ENCODE assay signal across 8 cellular contexts in genomic region chr2:233443511-233444183, GRCh38.
DNase-seq lines count a peak whose midpoint lies in the region; ATAC-seq and TF ChIP-seq lines count a peak whose summit lies in the region.

No MANE protein-coding gene starts in this region.

- intact Hi-C loops in activated T-helper 1 cell treated with anti-CD3 and anti-CD28 coated beads, Interleukin-12 subunit alpha, Interleukin-12 subunit beta, Interleukin-2, Interleukin-4 antibody, amounts not matched to agents 30 ng/mL and 10 ng/mL and 1 ng/mL, durations not matched to agents 14 hours and 24 hours and 36 hours (cut with micrococcal nuclease) = loop anchor here (1.0 to 5.0 kb wide), 6 partner anchors 39 to 836 kb away; partner anchors contain the start of genes ATG16L1 and DGKD
- intact Hi-C loops in stomach (cut with DNase I; ENCODE audit: low total_unique reads) = loop anchor here (10.0 kb wide), 1 partner anchor 89 kb away; the partner anchor contains the start of gene DGKD

- peak; percentile 73 for TF ChIP-seq RAD21 in neural cell (conservative IDR thresholded peaks at IDR 0.05)

- H4K20me1 ChIP-seq in neural cell (ENCODE audit: insufficient read depth) = no peaks in the 10 kb centered on the region

- peaks cover 21% of the 10 kb centered on the region for H3K4me1 Mint-ChIP-seq in activated T-helper 1 cell treated with anti-CD3 and anti-CD28 coated beads, Interleukin-12 subunit alpha, Interleukin-12 subunit beta, Interleukin-2, Interleukin-4 antibody, amounts not matched to agents 30 ng/mL and 10 ng/mL and 1 ng/mL, durations not matched to agents 14 hours and 24 hours and 36 hours (ENCODE audit: low read depth)

- no peak overlapping the region for H3K4me3 ChIP-seq in fibroblast of mammary gland (ENCODE audit: control insufficient read depth, low read depth, low read length)
- no peak overlapping the region for H3K4me3 ChIP-seq in neural cell (ENCODE audit: low read length)
- H3K4me3 ChIP-seq in stomach = no peak overlapping the region

- H3K27ac ChIP-seq in neural cell (ENCODE audit: low read length) (no peak overlapping the region), stomach (peak overlapping the region; percentile 59 to 81 (median 72))

- no peak overlapping the region for H3K4me2 ChIP-seq in neural cell (ENCODE audit: low read length)

- no peak for TF ChIP-seq POLR2A in stomach (IDR thresholded peaks at IDR 0.05)

- H3K36me3 Mint-ChIP-seq in activated T-helper 1 cell treated with anti-CD3 and anti-CD28 coated beads, Interleukin-12 subunit alpha, Interleukin-12 subunit beta, Interleukin-2, Interleukin-4 antibody, amounts not matched to agents 30 ng/mL and 10 ng/mL and 1 ng/mL, durations not matched to agents 14 hours and 24 hours and 36 hours (ENCODE audit: low read depth) = peaks cover 33% of the 10 kb centered on the region

- peak overlapping the region; percentile 56 for H3K27ac Mint-ChIP-seq in activated T-helper 1 cell treated with anti-CD3 and anti-CD28 coated beads, Interleukin-12 subunit alpha, Interleukin-12 subunit beta, Interleukin-2, Interleukin-4 antibody, amounts not matched to agents 30 ng/mL and 10 ng/mL and 1 ng/mL, durations not matched to agents 14 hours and 24 hours and 36 hours

- TF ChIP-seq CTCF in GM10266 (IDR thresholded peaks at IDR 0.05; ENCODE audit: control insufficient read depth, insufficient read depth, low read depth, missing control alignments) (peak; percentile 72), fibroblast of mammary gland (conservative IDR thresholded peaks at IDR 0.05; ENCODE audit: control insufficient read depth, insufficient read depth, low read depth, low read length) (peak; percentile 82), neural cell (IDR thresholded peaks at IDR 0.05; ENCODE audit: poor library complexity, severe bottlenecking) (peak; percentile 78), stomach (IDR thresholded peaks at IDR 0.05) (peak in 5 of 7 experiments; percentile 62 to 93 (median 79))

- peak; percentile 93 for DNase-seq in GM10266 (ENCODE audit: extremely low spot score)
- peak; percentile 39 for DNase-seq in KG1 (lab: John Stamatoyannopoulos, UW)
- DNase-seq in RPMI7951 (ENCODE audit: low read depth) = peak; percentile 76
- peak; percentile 67 for DNase-seq in activated T-helper 1 cell treated with anti-CD3 and anti-CD28 coated beads, Interleukin-12 subunit alpha, Interleukin-12 subunit beta, Interleukin-2, Interleukin-4 antibody, amounts not matched to agents 30 ng/mL and 10 ng/mL and 1 ng/mL, durations not matched to agents 14 hours and 24 hours and 36 hours (ENCODE audit: low spot score)
- DNase-seq in fibroblast of mammary gland (ENCODE audit: low read depth) = peak; percentile 83
- DNase-seq in stomach = peak; percentile 90

- no peaks in the 10 kb centered on the region for H3K9me3 Mint-ChIP-seq in activated T-helper 1 cell treated with anti-CD3 and anti-CD28 coated beads, Interleukin-12 subunit alpha, Interleukin-12 subunit beta, Interleukin-2, Interleukin-4 antibody, amounts not matched to agents 30 ng/mL and 10 ng/mL and 1 ng/mL, durations not matched to agents 14 hours and 24 hours and 36 hours

- H3K4me3 Mint-ChIP-seq in activated T-helper 1 cell treated with anti-CD3 and anti-CD28 coated beads, Interleukin-12 subunit alpha, Interleukin-12 subunit beta, Interleukin-2, Interleukin-4 antibody, amounts not matched to agents 30 ng/mL and 10 ng/mL and 1 ng/mL, durations not matched to agents 14 hours and 24 hours and 36 hours = no peak overlapping the region

- H3K36me3 ChIP-seq in neural cell (ENCODE audit: insufficient read depth, low read length) (no peaks in the 10 kb centered on the region), stomach (peaks cover 61 to 95% (median 88%) of the 10 kb centered on the region in 4 donors)

- H3K9me2 ChIP-seq in neural cell (ENCODE audit: insufficient read depth, low read length) = no peaks in the 10 kb centered on the region

- no peak overlapping the region for H2AFZ ChIP-seq in neural cell (ENCODE audit: low read depth, low read length)

- 37 to 48% (median 44%) methylated on average over 18 of the region's 18 CpGs for WGBS in stomach, 5 donors

- H3K27me3 ChIP-seq in neural cell (ENCODE audit: insufficient read depth, low read depth, low read length) = no peaks in the 10 kb centered on the region
- H3K27me3 ChIP-seq in stomach = no peaks in the 10 kb centered on the region

- H3K9me3 ChIP-seq in neural cell (ENCODE audit: low read length) (no peaks in the 10 kb centered on the region), stomach (no peaks in the 10 kb centered on the region)

- no peak for ATAC-seq in GM19455 (IDR thresholded peaks at IDR 0.05; ENCODE audit: unreplicated experiment)

- H3K4me1 ChIP-seq in stomach = peaks cover 45 to 94% (median 61%) of the 10 kb centered on the region in 4 donors

- no peaks in the 10 kb centered on the region for H3K79me2 ChIP-seq in neural cell (replicated peaks; ENCODE audit: insufficient read depth, low read length)

- no peaks in the 10 kb centered on the region for H3K27me3 Mint-ChIP-seq in activated T-helper 1 cell treated with anti-CD3 and anti-CD28 coated beads, Interleukin-12 subunit alpha, Interleukin-12 subunit beta, Interleukin-2, Interleukin-4 antibody, amounts not matched to agents 30 ng/mL and 10 ng/mL and 1 ng/mL, durations not matched to agents 14 hours and 24 hours and 36 hours (ENCODE audit: insufficient read depth)

- H3F3A ChIP-seq in neural cell (ENCODE audit: insufficient read depth, low read length, poor library complexity, severe bottlenecking) = no peaks in the 10 kb centered on the region

- no peak overlapping the region for H3K9ac ChIP-seq in neural cell (ENCODE audit: low read length)

- TF ChIP-seq EP300 in neural cell (conservative IDR thresholded peaks at IDR 0.05; ENCODE audit: poor library complexity, severe bottlenecking) (no peak), stomach (IDR thresholded peaks at IDR 0.05) (no peak)

TF ChIP-seq in neural cell, 6 proteins besides CTCF, POLR2A, EP300 and RAD21:
- TF ChIP-seq POLR2AphosphoS5 (IDR thresholded peaks at IDR 0.05) = no peak
- TF ChIP-seq SMC3 (conservative IDR thresholded peaks at IDR 0.05; ENCODE audit: poor library complexity) = peak; percentile 75
- TF ChIP-seq, protein P1, sequence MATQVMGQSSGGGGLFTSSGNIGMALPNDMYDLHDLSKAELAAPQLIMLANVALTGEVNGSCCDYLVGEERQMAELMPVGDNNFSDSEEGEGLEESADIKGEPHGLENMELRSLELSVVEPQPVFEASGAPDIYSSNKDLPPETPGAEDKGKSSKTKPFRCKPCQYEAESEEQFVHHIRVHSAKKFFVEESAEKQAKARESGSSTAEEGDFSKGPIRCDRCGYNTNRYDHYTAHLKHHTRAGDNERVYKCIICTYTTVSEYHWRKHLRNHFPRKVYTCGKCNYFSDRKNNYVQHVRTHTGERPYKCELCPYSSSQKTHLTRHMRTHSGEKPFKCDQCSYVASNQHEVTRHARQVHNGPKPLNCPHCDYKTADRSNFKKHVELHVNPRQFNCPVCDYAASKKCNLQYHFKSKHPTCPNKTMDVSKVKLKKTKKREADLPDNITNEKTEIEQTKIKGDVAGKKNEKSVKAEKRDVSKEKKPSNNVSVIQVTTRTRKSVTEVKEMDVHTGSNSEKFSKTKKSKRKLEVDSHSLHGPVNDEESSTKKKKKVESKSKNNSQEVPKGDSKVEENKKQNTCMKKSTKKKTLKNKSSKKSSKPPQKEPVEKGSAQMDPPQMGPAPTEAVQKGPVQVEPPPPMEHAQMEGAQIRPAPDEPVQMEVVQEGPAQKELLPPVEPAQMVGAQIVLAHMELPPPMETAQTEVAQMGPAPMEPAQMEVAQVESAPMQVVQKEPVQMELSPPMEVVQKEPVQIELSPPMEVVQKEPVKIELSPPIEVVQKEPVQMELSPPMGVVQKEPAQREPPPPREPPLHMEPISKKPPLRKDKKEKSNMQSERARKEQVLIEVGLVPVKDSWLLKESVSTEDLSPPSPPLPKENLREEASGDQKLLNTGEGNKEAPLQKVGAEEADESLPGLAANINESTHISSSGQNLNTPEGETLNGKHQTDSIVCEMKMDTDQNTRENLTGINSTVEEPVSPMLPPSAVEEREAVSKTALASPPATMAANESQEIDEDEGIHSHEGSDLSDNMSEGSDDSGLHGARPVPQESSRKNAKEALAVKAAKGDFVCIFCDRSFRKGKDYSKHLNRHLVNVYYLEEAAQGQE (IDR thresholded peaks at IDR 0.05; ENCODE audit: borderline replicate concordance) = no peak
- TF ChIP-seq TAF1 (IDR thresholded peaks at IDR 0.05; ENCODE audit: low read depth) = no peak
- no peak for TF ChIP-seq EZH2 (IDR thresholded peaks at IDR 0.05; ENCODE audit: borderline replicate concordance, insufficient read depth, low read length, poor library complexity, severe bottlenecking)
- no peak for TF ChIP-seq MXI1 (conservative IDR thresholded peaks at IDR 0.05; ENCODE audit: poor library complexity, severe bottlenecking)

Comparison
In these comparisons a context has a peak if more than half of its experiments do, and no peak if none do; other contexts are left out.
1. DNase-seq: peak in every context shown above with its lines; median percentile 93 in GM10266; 90 in stomach; 83 in fibroblast of mammary gland; 76 in RPMI7951; 67 in activated T-helper 1 cell treated with anti-CD3 and anti-CD28 coated beads, Interleukin-12 subunit alpha, Interleukin-12 subunit beta, Interleukin-2, Interleukin-4 antibody, amounts not matched to agents 30 ng/mL and 10 ng/mL and 1 ng/mL, durations not matched to agents 14 hours and 24 hours and 36 hours; 39 in KG1.